8 cellular contexts compared by ENCODE assay signal in the genomic region with DNA sequence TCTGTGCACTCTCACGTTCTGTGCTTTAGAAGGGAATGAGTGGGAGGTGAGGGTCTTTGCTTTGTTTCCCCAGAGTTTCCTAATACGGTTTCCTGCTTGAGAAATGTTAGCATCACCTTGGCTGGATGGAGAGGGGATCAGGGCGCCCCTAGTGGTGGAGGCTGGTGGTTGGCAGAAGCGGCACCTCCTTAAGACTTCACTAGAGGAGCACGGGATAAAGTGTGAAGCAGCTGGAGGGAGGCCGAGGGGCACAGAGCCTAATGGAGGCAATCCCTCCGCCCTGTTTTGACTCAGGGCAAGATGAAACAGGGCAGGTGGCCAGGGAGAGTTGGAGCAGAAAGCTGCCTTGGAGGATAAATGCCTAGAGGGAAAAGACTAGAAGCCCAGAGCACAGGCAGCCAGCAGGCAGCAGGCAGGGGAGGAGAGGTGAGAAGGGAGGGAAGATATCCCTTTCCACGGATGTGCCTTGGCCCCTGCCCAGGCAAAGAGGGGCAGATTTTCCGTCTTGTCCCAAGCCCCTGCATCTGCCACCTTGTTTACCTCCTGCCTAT. TPM values are rescaled to one million over a fixed set of nuclear protein-coding genes. Genes with fewer than 3 reads are reported as not detected.
A peak's percentile ranks its signal among the peaks of the same experiment; 100 is the strongest.
DNase-seq lines count a peak whose midpoint lies in the region; ATAC-seq, FAIRE-seq and TF ChIP-seq lines count a peak whose summit lies in the region.

No MANE protein-coding gene starts in this region.

- intact Hi-C loops in esophagus muscularis mucosa (cut with DNase I): no loop called here

- H3K4me1 ChIP-seq in esophagus muscularis mucosa (peaks cover 2 to 9% (median 5%) of the 10 kb centered on the region in 4 donors), neutrophil (ENCODE audit: control insufficient read depth in 1 of 2, insufficient read depth in 1 of 2, low read depth in 1 of 2, low read length in 1 of 2) (no peaks in the 10 kb centered on the region), thoracic aorta (ENCODE audit: control insufficient read depth in 1 of 2, low read depth in 2 of 2) (peaks cover 0 to 1% of the 10 kb centered on the region in 2 donors)

- H3K9me3 ChIP-seq in esophagus muscularis mucosa (no peaks in the 10 kb centered on the region), neutrophil (no peaks in the 10 kb centered on the region), thoracic aorta (no peaks in the 10 kb centered on the region)

- DNase-seq in A172 (ENCODE audit: low spot score): peak; percentile 48
- DNase-seq in GM12891 (ENCODE audit: insufficient read length, low spot score): peak; percentile 55
- DNase-seq in NCI-H82 treated with DMSO at 0.1 percent for 48 hours (lab: John Stamatoyannopoulos, UW; ENCODE audit: unreplicated experiment): peak; percentile 72
- DNase-seq in activated CD8-positive, alpha-beta memory T cell treated with anti-CD3 and anti-CD28 coated beads, Interleukin-2, amount 50 U/mL, for 48 hours: peak; percentile 91
- DNase-seq in esophagus muscularis mucosa (ENCODE audit: extremely low spot score): no peak
- no peak for DNase-seq in thoracic aorta (ENCODE audit: low spot score)

- TF ChIP-seq CTCF in esophagus muscularis mucosa (IDR thresholded peaks at IDR 0.05): peak; percentile 53 to 77 (median 63)
- TF ChIP-seq CTCF in neutrophil (IDR thresholded peaks at IDR 0.05): peak; percentile 49
- TF ChIP-seq CTCF in thoracic aorta (IDR thresholded peaks at IDR 0.05): peak; percentile 79

- no peaks in the 10 kb centered on the region for H3K36me3 ChIP-seq in esophagus muscularis mucosa
- no peaks in the 10 kb centered on the region for H3K36me3 ChIP-seq in neutrophil
- H3K36me3 ChIP-seq in thoracic aorta: no peaks in the 10 kb centered on the region

- H3K27ac ChIP-seq in esophagus muscularis mucosa (replicated peaks in 1 of 4) (no peak overlapping the region), neutrophil (no peak overlapping the region), thoracic aorta (no peak overlapping the region)

- FAIRE-seq in GM12891 (lab: Jason Lieb, UNC): peak; percentile 50

- no peak for TF ChIP-seq POLR2A in GM12891 (IDR thresholded peaks at IDR 0.05; ENCODE audit: low read depth, low read length)
- TF ChIP-seq POLR2A in esophagus muscularis mucosa (IDR thresholded peaks at IDR 0.05; ENCODE audit: low read depth): no peak

- H3K27me3 ChIP-seq in esophagus muscularis mucosa: peaks cover 0 to 88% (median 7%) of the 10 kb centered on the region in 4 donors
- peaks cover 94% of the 10 kb centered on the region for H3K27me3 ChIP-seq in neutrophil
- no peaks in the 10 kb centered on the region for H3K27me3 ChIP-seq in thoracic aorta (replicated peaks; ENCODE audit: insufficient read depth)

- WGBS in esophagus muscularis mucosa: 8% methylated on average over 9 of the region's 9 CpGs

- no peak for TF ChIP-seq EP300 in esophagus muscularis mucosa (IDR thresholded peaks at IDR 0.05)

- no peak for ATAC-seq in thoracic aorta (ENCODE audit: insufficient number of reproducible peaks, low FRiP score, low read depth)
- no peak for ATAC-seq in HG02870 (IDR thresholded peaks at IDR 0.05; ENCODE audit: unreplicated experiment)

- H3K4me3 ChIP-seq in esophagus muscularis mucosa: no peak overlapping the region
- no peak overlapping the region for H3K4me3 ChIP-seq in neutrophil (ENCODE audit: low read depth in 1 of 2, low read length in 1 of 2)
- no peak overlapping the region for H3K4me3 ChIP-seq in thoracic aorta

TF ChIP-seq in GM12891, 5 proteins besides CTCF, POLR2A, EP300 and RAD21:
- TF ChIP-seq POU2F2 (IDR thresholded peaks at IDR 0.05; ENCODE audit: low read depth, low read length): no peak
- TF ChIP-seq POLR2AphosphoS5 (IDR thresholded peaks at IDR 0.05; ENCODE audit: low read depth, low read length): no peak
- no peak for TF ChIP-seq PAX5 (IDR thresholded peaks at IDR 0.05; ENCODE audit: insufficient read depth, low read length, severe bottlenecking)
- no peak for TF ChIP-seq TAF1 (IDR thresholded peaks at IDR 0.05; ENCODE audit: low read depth, low read length)

RNA-seq across cellular contexts. Expression of a gene that starts 56.0 kb away (rescaled TPM):
- total RNA-seq in A172 (2014; rRNA removed; shearing (Covaris generic)): 10.3 and 10.7 TPM in 2 replicates
- 5.2 TPM for polyA plus RNA-seq in GM12891 (2012; ENCODE audit: low read depth, missing spikeins)
- total RNA-seq in esophagus muscularis mucosa (10 to 100 TPM; 10.1 to 20.0 (median 10.4) TPM), thoracic aorta (10 to 100 TPM in 1 of 2 donors, 1 to 10 TPM in 1; 8.4 to 12.9 TPM)

Comparison
In these comparisons a context has a peak if more than half of its experiments do, and no peak if none do; other contexts are left out.
1. DNase-seq: peak in A172 (single experiment), GM12891 (single experiment), NCI-H82 treated with DMSO at 0.1 percent for 48 hours (single experiment) and activated CD8-positive, alpha-beta memory T cell treated with anti-CD3 and anti-CD28 coated beads, Interleukin-2, amount 50 U/mL, for 48 hours (single experiment); none in esophagus muscularis mucosa (single experiment) and thoracic aorta (single experiment).
2. Peak in every context shown above with its lines, with median percentiles within 50 percentile points of each other: CTCF ChIP-seq.